In genomic region chr17:17779015-17779611, GRCh38 we compare ENCODE assay signal across 1 cellular context.
A peak's percentile ranks its signal among the peaks of the same experiment; 100 is the strongest.
TF ChIP-seq lines count a peak whose summit lies in the region.

No MANE protein-coding gene starts in this region.

TF ChIP-seq in HepG2, 621 proteins besides CTCF, POLR2A, EP300 and RAD21 (continued from another document and continues in another):
- TF ChIP-seq ZBED4 (CRISPR knock-in tag; IDR thresholded peaks at IDR 0.05; ENCODE audit: borderline replicate concordance): no peak
- no peak for TF ChIP-seq ZNF713 (CRISPR knock-in tag; IDR thresholded peaks at IDR 0.05)
- TF ChIP-seq NR2F6 (IDR thresholded peaks at IDR 0.05): no peak
- TF ChIP-seq NR2F6 (CRISPR knock-in tag; IDR thresholded peaks at IDR 0.05): no peak
- TF ChIP-seq SOX6 (IDR thresholded peaks at IDR 0.05): no peak
- TF ChIP-seq SOX6 (CRISPR knock-in tag; IDR thresholded peaks at IDR 0.05): 0 out of 2 replicates have a peak, but pooled peaks have one; percentile 14
- TF ChIP-seq ZFY (CRISPR knock-in tag; IDR thresholded peaks at IDR 0.05): peak; percentile 25; the same call in 1 of the 2 replicates
- TF ChIP-seq RARA (CRISPR knock-in tag; IDR thresholded peaks at IDR 0.05): 0 out of 2 replicates have a peak, but pooled peaks have one; percentile 8
- TF ChIP-seq ZBTB37 (CRISPR knock-in tag; IDR thresholded peaks at IDR 0.05): peak; percentile 70
- TF ChIP-seq ZNF34 (CRISPR knock-in tag; IDR thresholded peaks at IDR 0.05; ENCODE audit: borderline replicate concordance): no peak
- no peak for TF ChIP-seq MIXL1 (CRISPR knock-in tag; IDR thresholded peaks at IDR 0.05)
- TF ChIP-seq PAXIP1 (CRISPR knock-in tag; conservative IDR thresholded peaks at IDR 0.05): no peak
- TF ChIP-seq HNF4A (CRISPR knock-in tag; IDR thresholded peaks at IDR 0.05): peak; percentile 19; the same call in 1 of the 2 replicates
- TF ChIP-seq MYC (CRISPR knock-in tag; IDR thresholded peaks at IDR 0.05; ENCODE audit: borderline replicate concordance): no peak
- TF ChIP-seq NFYB (CRISPR knock-in tag; IDR thresholded peaks at IDR 0.05): 0 out of 2 replicates have a peak, but pooled peaks have one; percentile 5
- no peak for TF ChIP-seq ZNF446 (CRISPR knock-in tag; IDR thresholded peaks at IDR 0.05)
- TF ChIP-seq SNAPC4 (CRISPR knock-in tag; IDR thresholded peaks at IDR 0.05): no peak
- no peak for TF ChIP-seq ZMAT3 (CRISPR knock-in tag; conservative IDR thresholded peaks at IDR 0.05)
- no peak for TF ChIP-seq HOXA5 (CRISPR knock-in tag; IDR thresholded peaks at IDR 0.05)
- TF ChIP-seq ZNF687 (CRISPR knock-in tag; IDR thresholded peaks at IDR 0.05): peak; percentile 85
- TF ChIP-seq ZFX (CRISPR knock-in tag; IDR thresholded peaks at IDR 0.05; ENCODE audit: low read depth): peak; percentile 55
- no peak for TF ChIP-seq SKI (IDR thresholded peaks at IDR 0.05; ENCODE audit: partially characterized antibody)
- peak; percentile 67 for TF ChIP-seq UBTF (CRISPR knock-in tag; IDR thresholded peaks at IDR 0.05)
- TF ChIP-seq ZNF513 (CRISPR knock-in tag; conservative IDR thresholded peaks at IDR 0.05): 0 out of 2 replicates have a peak, but pooled peaks have one; percentile 32
- TF ChIP-seq ZNF891 (CRISPR knock-in tag; IDR thresholded peaks at IDR 0.05): 0 out of 2 replicates have a peak, but pooled peaks have one; percentile 51
- TF ChIP-seq SP5 (CRISPR knock-in tag; IDR thresholded peaks at IDR 0.05; ENCODE audit: borderline replicate concordance, low read depth): no peak
- TF ChIP-seq GLI4 (CRISPR knock-in tag; IDR thresholded peaks at IDR 0.05; ENCODE audit: borderline replicate concordance): no peak
- no peak for TF ChIP-seq THAP8 (CRISPR knock-in tag; IDR thresholded peaks at IDR 0.05; ENCODE audit: borderline replicate concordance)
- no peak for TF ChIP-seq ZNF180 (CRISPR knock-in tag; IDR thresholded peaks at IDR 0.05; ENCODE audit: borderline replicate concordance, low read depth)
- TF ChIP-seq HOMEZ (CRISPR knock-in tag; IDR thresholded peaks at IDR 0.05; ENCODE audit: low read depth): no peak
- no peak for TF ChIP-seq CREB1 (IDR thresholded peaks at IDR 0.05)
- no peak for TF ChIP-seq CREB1 (CRISPR knock-in tag; IDR thresholded peaks at IDR 0.05)
